Comparison of ENCODE assay signal across 16 cellular contexts in the genomic region with DNA sequence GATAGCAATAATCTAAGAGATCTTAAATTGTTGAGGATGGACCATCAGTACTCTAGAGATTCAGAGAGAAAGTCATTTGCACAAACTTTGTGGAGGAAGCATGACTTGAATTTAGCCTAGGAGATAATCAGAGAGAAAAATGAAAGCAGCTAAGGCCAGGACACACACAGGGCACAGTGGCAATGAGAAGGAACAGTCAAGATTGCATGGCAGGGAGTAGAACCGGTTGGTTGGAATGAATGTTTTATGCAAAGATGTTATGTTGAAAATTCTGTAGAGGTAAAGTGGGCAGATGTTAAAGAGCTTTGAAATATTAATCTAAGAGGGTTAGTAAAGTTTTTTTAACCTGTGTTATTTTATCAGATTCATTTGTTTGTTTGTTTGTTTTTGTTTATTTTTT.
DNase-seq lines count a peak whose midpoint lies in the region; ATAC-seq and TF ChIP-seq lines count a peak whose summit lies in the region.
"Had no signal": no experiment of that assay in that cellular context is flagged by ENCODE, and none has a peak within 500 bp of the region (broad histone marks: within the 10 kb centered on the region; RNA-seq: fewer than 3 reads in every experiment).

No MANE protein-coding gene starts in this region.

- no peaks in the 10 kb centered on the region for H3K23me2 ChIP-seq in H9 (ENCODE audit: insufficient read length, low read depth, low read length, poor library complexity, severe bottlenecking)

- H3K27me3 ChIP-seq in H9 (ENCODE audit: insufficient read depth, low read length) = no peaks in the 10 kb centered on the region
- H3K27me3 ChIP-seq: BLaER1 had no signal

- H4K5ac ChIP-seq in H9 (ENCODE audit: insufficient read length, low read depth, low read length) = no peak overlapping the region

- no peak overlapping the region for H2BK15ac ChIP-seq in H9 (ENCODE audit: low read depth, low read length)

- H3K4me3 Mint-ChIP-seq in activated CD4-positive, alpha-beta T cell treated with anti-CD3 and anti-CD28 coated beads for 36 hours = no peak overlapping the region
- peak overlapping the region; percentile 44 to 47 for H3K4me3 Mint-ChIP-seq in activated T-cell treated with anti-CD3 and anti-CD28 coated beads, Interleukin-2, amount 50 U/mL, for 72 hours
- H3K4me3 Mint-ChIP-seq in activated T-cell treated with anti-CD3 and anti-CD28 coated beads, Interleukin-2, amount 50 U/mL, for 4 hours = no peak overlapping the region
- H3K4me3 Mint-ChIP-seq in activated T-helper 17 cell treated with anti-CD3 and anti-CD28 coated beads, Interleukin-2, amount 50 U/mL, for 72 hours = peak overlapping the region; percentile 3
- no peak overlapping the region for H3K4me3 Mint-ChIP-seq in H9
- H3K4me3 Mint-ChIP-seq: CD14-positive monocyte; CD4-positive, alpha-beta memory T cell had no signal

- peaks cover 33% of the 10 kb centered on the region for H3K4me1 Mint-ChIP-seq in activated CD4-positive, alpha-beta T cell treated with anti-CD3 and anti-CD28 coated beads for 36 hours
- H3K4me1 Mint-ChIP-seq in activated T-cell treated with anti-CD3 and anti-CD28 coated beads, Interleukin-2, amount 50 U/mL, for 72 hours (ENCODE audit: low read depth) = peaks cover 64% of the 10 kb centered on the region
- peaks cover 10% of the 10 kb centered on the region for H3K4me1 Mint-ChIP-seq in activated T-cell treated with anti-CD3 and anti-CD28 coated beads, Interleukin-2, amount 50 U/mL, for 4 hours (ENCODE audit: low read depth)
- peaks cover 5% of the 10 kb centered on the region for H3K4me1 Mint-ChIP-seq in activated T-helper 17 cell treated with anti-CD3 and anti-CD28 coated beads, Interleukin-2, amount 50 U/mL, for 72 hours
- H3K4me1 Mint-ChIP-seq in H9 = no peaks in the 10 kb centered on the region
- H3K4me1 Mint-ChIP-seq: CD14-positive monocyte had no signal

- no peak overlapping the region for H3K4me2 ChIP-seq in H9 (ENCODE audit: insufficient read depth, insufficient read length, low read length)
- H3K4me2 ChIP-seq: BLaER1 had no signal

- no peak overlapping the region for H4K8ac ChIP-seq in H9 (replicated peaks; ENCODE audit: insufficient read length, low read depth, low read length)

- no peak overlapping the region for H3K56ac ChIP-seq in H9 (ENCODE audit: insufficient read length, low read depth, low read length)

- H3K27ac Mint-ChIP-seq in activated CD4-positive, alpha-beta T cell treated with anti-CD3 and anti-CD28 coated beads for 36 hours = peak overlapping the region; percentile 53
- peak overlapping the region; percentile 91 for H3K27ac Mint-ChIP-seq in activated T-cell treated with anti-CD3 and anti-CD28 coated beads, Interleukin-2, amount 50 U/mL, for 72 hours
- no peak overlapping the region for H3K27ac Mint-ChIP-seq in activated T-helper 17 cell treated with anti-CD3 and anti-CD28 coated beads, Interleukin-2, amount 50 U/mL, for 72 hours
- no peak overlapping the region for H3K27ac Mint-ChIP-seq in H9
- H3K27ac Mint-ChIP-seq: CD14-positive monocyte; CD4-positive, alpha-beta memory T cell had no signal

- no peaks in the 10 kb centered on the region for H3K36me3 Mint-ChIP-seq in activated CD4-positive, alpha-beta T cell treated with anti-CD3 and anti-CD28 coated beads for 36 hours (ENCODE audit: low read depth)
- H3K36me3 Mint-ChIP-seq in activated T-cell treated with anti-CD3 and anti-CD28 coated beads, Interleukin-2, amount 50 U/mL, for 72 hours (ENCODE audit: insufficient read depth in 2 of 2) = peaks cover 3 to 4% of the 10 kb centered on the region in 2 donors
- H3K36me3 Mint-ChIP-seq in activated T-cell treated with anti-CD3 and anti-CD28 coated beads, Interleukin-2, amount 50 U/mL, for 4 hours (ENCODE audit: insufficient read depth) = no peaks in the 10 kb centered on the region
- H3K36me3 Mint-ChIP-seq in activated T-helper 17 cell treated with anti-CD3 and anti-CD28 coated beads, Interleukin-2, amount 50 U/mL, for 72 hours (ENCODE audit: low read depth) = no peaks in the 10 kb centered on the region
- no peaks in the 10 kb centered on the region for H3K36me3 Mint-ChIP-seq in H9 (ENCODE audit: insufficient read depth in 1 of 3, low read depth in 3 of 3)
- H3K36me3 Mint-ChIP-seq: CD14-positive monocyte; CD4-positive, alpha-beta memory T cell had no signal

- no peak overlapping the region for H3K27ac ChIP-seq in H9 (ENCODE audit: insufficient read length, low read depth, low read length)
- H3K27ac ChIP-seq: BLaER1 had no signal

- H4K91ac ChIP-seq in H9 (ENCODE audit: insufficient read length, low read depth, low read length) = no peak overlapping the region

- H3K9me3 ChIP-seq in H9 (ENCODE audit: control insufficient read depth, low read depth, low read length) = no peaks in the 10 kb centered on the region
- H3K9me3 ChIP-seq: BLaER1, HAP-1 had no signal

- WGBS in H9 (ENCODE audit: extremely low coverage, insufficient read length, low lambda C conversion rate) = no CpG with 5 or more reads among the region's 1 CpG

- no peak overlapping the region for H2BK20ac ChIP-seq in H9 (ENCODE audit: low read depth, low read length, poor library complexity, severe bottlenecking)

- CTCF ChIA-PET in activated CD4-positive, alpha-beta T cell treated with anti-CD3 and anti-CD28 coated beads for 36 hours (lab: Charles Lee) = interaction anchor here (1.0 kb wide), 1 partner anchor 9 kb away, joined by 5 read pairs; no protein-coding TSS in a partner anchor
- CTCF ChIA-PET in GM10248 (lab: Yijun Ruan, JAX) = no interaction called here

- no peak overlapping the region for H2BK5ac ChIP-seq in H9 (ENCODE audit: insufficient read length, low read length)

- H3K4ac ChIP-seq in H9 (ENCODE audit: low read depth, low read length) = no peak overlapping the region

- no peak for DNase-seq in activated CD4-positive, alpha-beta T cell treated with anti-CD3 and anti-CD28 coated beads for 36 hours
- DNase-seq in activated CD4-positive, alpha-beta T cell treated with anti-CD3 and anti-CD28 coated beads for 1 hour = no peak
- DNase-seq in activated T-cell treated with anti-CD3 and anti-CD28 coated beads, Interleukin-2, amount 50 U/mL, for 72 hours = no peak
- DNase-seq in activated T-cell treated with anti-CD3 and anti-CD28 coated beads, Interleukin-2, amount 50 U/mL, for 4 hours = no peak
- DNase-seq in H9 (no peak), GM10248 (ENCODE audit: extremely low spot score) (no peak)
- DNase-seq: 8988T; CD4-positive, alpha-beta memory T cell; DMS79 treated with DMSO at 0.1 percent for 48 hours; GF-D8; GOT3 had no signal

- no peak overlapping the region for H2AFZ ChIP-seq in H9 (ENCODE audit: low read length)

- no peak overlapping the region for H3T11ph ChIP-seq in H9 (ENCODE audit: low read length)

- intact Hi-C loops in activated CD4-positive, alpha-beta T cell treated with anti-CD3 and anti-CD28 coated beads for 36 hours (cut with DNase I, micrococcal nuclease) = loop anchor here (5.0 to 10.0 kb wide), 10 partner anchors 241 to 519 kb away; no protein-coding TSS in a partner anchor

- no peak overlapping the region for H2AK5ac ChIP-seq in H9 (ENCODE audit: insufficient read length, low read length)

- H4K20me1 ChIP-seq in H9 (ENCODE audit: control insufficient read depth, insufficient read depth, insufficient read length) = no peaks in the 10 kb centered on the region
- H4K20me1 ChIP-seq: BLaER1 had no signal

- TF ChIP-seq CTCF in H9 (conservative IDR thresholded peaks at IDR 0.05) (no peak), GM10248 (IDR thresholded peaks at IDR 0.05; ENCODE audit: control extremely low read depth, extremely low read depth, low read depth, missing control alignments) (no peak)

- no peaks in the 10 kb centered on the region for H3K79me1 ChIP-seq in H9 (ENCODE audit: insufficient read depth, low read depth, low read length, poor library complexity, severe bottlenecking)

- H3K9ac ChIP-seq in H9 (ENCODE audit: extremely low read depth, insufficient read length, low read length) = no peak overlapping the region
- H3K9ac ChIP-seq: BLaER1 had no signal

- no peaks in the 10 kb centered on the region for H3K79me2 ChIP-seq in H9 (ENCODE audit: insufficient read depth, low read length)

- H2BK12ac ChIP-seq in H9 (ENCODE audit: insufficient read length, low read depth, low read length) = no peak overlapping the region

- no peaks in the 10 kb centered on the region for H3K4me1 ChIP-seq in H9 (ENCODE audit: insufficient read depth, low read length)
- H3K4me1 ChIP-seq: BLaER1, HAP-1 had no signal

- no peak overlapping the region for H3K18ac ChIP-seq in H9 (ENCODE audit: insufficient read length, low read depth, low read length)

- POLR2A ChIA-PET in activated CD4-positive, alpha-beta T cell treated with anti-CD3 and anti-CD28 coated beads for 36 hours (lab: Charles Lee) = no interaction called here
- POLR2A ChIA-PET in GM10248 (lab: Yijun Ruan, JAX) = no interaction called here

- no peak overlapping the region for H3K14ac ChIP-seq in H9 (ENCODE audit: insufficient read depth, low read length)

- no peak overlapping the region for H2BK120ac ChIP-seq in H9 (ENCODE audit: low read depth, low read length, poor library complexity, severe bottlenecking)

- peaks cover 8% of the 10 kb centered on the region for H3K9me3 Mint-ChIP-seq in activated CD4-positive, alpha-beta T cell treated with anti-CD3 and anti-CD28 coated beads for 36 hours (ENCODE audit: low read depth)
- peaks cover 5% of the 10 kb centered on the region in 2 donors for H3K9me3 Mint-ChIP-seq in activated T-cell treated with anti-CD3 and anti-CD28 coated beads, Interleukin-2, amount 50 U/mL, for 72 hours
- H3K9me3 Mint-ChIP-seq in activated T-cell treated with anti-CD3 and anti-CD28 coated beads, Interleukin-2, amount 50 U/mL, for 4 hours = no peaks in the 10 kb centered on the region
- peaks cover 3% of the 10 kb centered on the region for H3K9me3 Mint-ChIP-seq in activated T-helper 17 cell treated with anti-CD3 and anti-CD28 coated beads, Interleukin-2, amount 50 U/mL, for 72 hours
- no peaks in the 10 kb centered on the region for H3K9me3 Mint-ChIP-seq in H9

- ATAC-seq in activated CD4-positive, alpha-beta T cell treated with anti-CD3 and anti-CD28 coated beads for 36 hours = no peak
- ATAC-seq in activated T-cell treated with anti-CD3 and anti-CD28 coated beads, Interleukin-2, amount 50 U/mL, for 72 hours (replicated peaks in 1 of 2) = no peak
- ATAC-seq in activated T-cell treated with anti-CD3 and anti-CD28 coated beads, Interleukin-2, amount 50 U/mL, for 4 hours = no peak
- no peak for ATAC-seq in activated T-helper 17 cell treated with anti-CD3 and anti-CD28 coated beads, Interleukin-2, amount 50 U/mL, for 72 hours (replicated peaks)
- ATAC-seq: GM12878 had no signal

- no peak overlapping the region for H3K23ac ChIP-seq in H9 (ENCODE audit: insufficient read length, low read depth, low read length)

- H3K27me3 Mint-ChIP-seq in activated CD4-positive, alpha-beta T cell treated with anti-CD3 and anti-CD28 coated beads for 36 hours = peaks cover 31% of the 10 kb centered on the region
- peaks cover 28% of the 10 kb centered on the region for H3K27me3 Mint-ChIP-seq in activated T-cell treated with anti-CD3 and anti-CD28 coated beads, Interleukin-2, amount 50 U/mL, for 72 hours (ENCODE audit: low read depth)
- peaks cover 18% of the 10 kb centered on the region for H3K27me3 Mint-ChIP-seq in activated T-cell treated with anti-CD3 and anti-CD28 coated beads, Interleukin-2, amount 50 U/mL, for 4 hours (ENCODE audit: low read depth)
- peaks cover 32% of the 10 kb centered on the region for H3K27me3 Mint-ChIP-seq in activated T-helper 17 cell treated with anti-CD3 and anti-CD28 coated beads, Interleukin-2, amount 50 U/mL, for 72 hours
- no peaks in the 10 kb centered on the region; the same call in none of the 2 replicates for H3K27me3 Mint-ChIP-seq in H9 (ENCODE audit: low read depth)

Comparison
In these comparisons a context has a peak if more than half of its experiments do, and no peak if none do; other contexts are left out.
1. H3K4me3 Mint-ChIP-seq: peak in activated T-cell treated with anti-CD3 and anti-CD28 coated beads, Interleukin-2, amount 50 U/mL, for 72 hours (2 of 2) and activated T-helper 17 cell treated with anti-CD3 and anti-CD28 coated beads, Interleukin-2, amount 50 U/mL, for 72 hours (single experiment); none in activated CD4-positive, alpha-beta T cell treated with anti-CD3 and anti-CD28 coated beads for 36 hours (single experiment), activated T-cell treated with anti-CD3 and anti-CD28 coated beads, Interleukin-2, amount 50 U/mL, for 4 hours (single experiment) and H9 (0 of 2).
2. H3K27ac Mint-ChIP-seq: peak in activated CD4-positive, alpha-beta T cell treated with anti-CD3 and anti-CD28 coated beads for 36 hours (single experiment) and activated T-cell treated with anti-CD3 and anti-CD28 coated beads, Interleukin-2, amount 50 U/mL, for 72 hours (single experiment); none in activated T-helper 17 cell treated with anti-CD3 and anti-CD28 coated beads, Interleukin-2, amount 50 U/mL, for 72 hours (single experiment) and H9 (0 of 3).